ENCODE assay signal across 8 cellular contexts in the genomic region with DNA sequence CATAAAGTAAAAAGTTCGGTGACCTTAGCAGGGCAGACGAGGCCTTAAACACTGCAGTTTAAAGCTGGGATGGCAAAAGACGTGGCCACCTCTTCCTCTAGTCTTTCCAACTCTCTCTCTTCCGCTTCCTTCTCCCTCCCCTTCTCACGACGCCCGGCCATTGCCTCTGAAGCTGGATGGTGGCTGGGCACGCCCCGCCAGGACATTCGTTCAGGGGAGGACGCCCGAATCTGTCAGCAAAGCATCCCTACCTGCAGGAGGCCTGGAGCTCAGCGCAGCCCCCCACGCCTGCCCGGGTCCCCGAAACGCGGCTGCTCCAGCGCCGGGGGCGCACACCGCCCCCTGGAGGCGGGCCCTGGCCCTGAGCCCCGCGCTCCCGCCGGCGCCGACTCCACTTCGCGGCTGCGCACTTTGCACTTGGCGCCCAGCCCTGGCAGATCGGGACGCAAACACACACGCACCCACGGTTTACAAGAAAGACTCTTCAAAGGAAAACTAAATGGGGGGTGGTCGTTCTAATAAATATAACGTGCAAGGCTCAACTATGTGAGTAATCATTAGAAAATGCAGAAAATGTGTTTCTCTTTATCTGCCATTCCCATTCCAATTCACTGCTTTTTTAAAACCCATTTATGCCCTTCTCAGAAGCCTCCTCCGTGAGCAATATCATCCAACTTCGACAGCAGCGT. TPM values are rescaled to one million over a fixed set of nuclear protein-coding genes. Genes with fewer than 3 reads are reported as not detected.
DNase-seq lines count a peak whose midpoint lies in the region; ATAC-seq, FAIRE-seq and TF ChIP-seq lines count a peak whose summit lies in the region.

No MANE protein-coding gene starts in this region.

- H3K27ac ChIP-seq in BLaER1: peak overlapping the region; percentile 74

- peak overlapping the region; percentile 86 for H3K4me3 Mint-ChIP-seq in activated B cell treated with CpG ODN at 0.5 μM for 24 hours
- peak overlapping the region; percentile 82 to 89 (median 87) for H3K4me3 Mint-ChIP-seq in immature natural killer cell

- no peaks in the 10 kb centered on the region for H4K20me1 ChIP-seq in BLaER1

- DNase-seq in activated B cell treated with CpG ODN at 0.5 μM for 24 hours (peak; percentile 46), bronchial epithelial cell (ENCODE audit: low read depth) (no peak), immature natural killer cell (peak; percentile 64 to 80 (median 66))
- peak; percentile 42 to 76 for DNase-seq in stimulated activated CD4-positive, alpha-beta T cell treated with anti-CD3 and anti-CD28 coated beads, Interleukin-15, amount 100 ng/mL, for 1 hour (ENCODE audit: low read depth in 1 of 2, low spot score in 1 of 2)

- H3K9ac ChIP-seq in BLaER1: peak overlapping the region; percentile 71

- no peak for FAIRE-seq in bronchial epithelial cell (lab: Jason Lieb, UNC)

- peak; percentile 72 for ATAC-seq in HG03442 (IDR thresholded peaks at IDR 0.05; ENCODE audit: unreplicated experiment)
- peak; percentile 75 for ATAC-seq in activated B cell treated with CpG ODN at 0.5 μM for 24 hours (ENCODE audit: low read depth)
- ATAC-seq in GM19397 (IDR thresholded peaks at IDR 0.05; ENCODE audit: unreplicated experiment): no peak
- ATAC-seq in GM19463 (IDR thresholded peaks at IDR 0.05; ENCODE audit: unreplicated experiment): no peak

- intact Hi-C loops in activated B cell treated with CpG ODN at 0.5 μM for 24 hours (cut with micrococcal nuclease): no loop called here

- TF ChIP-seq CTCF in activated B cell treated with CpG ODN at 0.5 μM for 24 hours (IDR thresholded peaks at IDR 0.05): no peak
- TF ChIP-seq CTCF in bronchial epithelial cell (IDR thresholded peaks at IDR 0.05; ENCODE audit: insufficient read depth, low read length, severe bottlenecking): peak; percentile 82

- peak overlapping the region; percentile 74 for H3K4me2 ChIP-seq in BLaER1

- CTCF ChIA-PET in activated B cell treated with CpG ODN at 0.5 μM for 24 hours (lab: Charles Lee): interaction anchor here (1.0 kb wide), 1 partner anchor 12 kb away, joined by 3 read pairs; no protein-coding TSS in a partner anchor

- H3K9me3 Mint-ChIP-seq in activated B cell treated with CpG ODN at 0.5 μM for 24 hours (no peaks in the 10 kb centered on the region), immature natural killer cell (no peaks in the 10 kb centered on the region)

- H3K27ac Mint-ChIP-seq in activated B cell treated with CpG ODN at 0.5 μM for 24 hours (peak overlapping the region; percentile 82), immature natural killer cell (peak overlapping the region; percentile 84 to 96 (median 90))

- H3K4me1 ChIP-seq in BLaER1: peaks cover 24% of the 10 kb centered on the region

- H3K4me3 ChIP-seq in BLaER1 (peak overlapping the region; percentile 63), bronchial epithelial cell (ENCODE audit: low read depth, low read length) (peak overlapping the region; percentile 49)

- H3K27me3 Mint-ChIP-seq in activated B cell treated with CpG ODN at 0.5 μM for 24 hours (peaks cover 23% of the 10 kb centered on the region), immature natural killer cell (ENCODE audit: low read depth in 3 of 3) (peaks cover 3 to 28% (median 12%) of the 10 kb centered on the region in 3 donors)

- peaks cover 11% of the 10 kb centered on the region; the same call in 1 of the 2 replicates for H3K9me3 ChIP-seq in BLaER1

- no peaks in the 10 kb centered on the region for H3K36me3 Mint-ChIP-seq in activated B cell treated with CpG ODN at 0.5 μM for 24 hours (ENCODE audit: low read depth)
- H3K36me3 Mint-ChIP-seq in immature natural killer cell: no peaks in the 10 kb centered on the region

- peaks cover 4% of the 10 kb centered on the region for H3K4me1 Mint-ChIP-seq in activated B cell treated with CpG ODN at 0.5 μM for 24 hours
- H3K4me1 Mint-ChIP-seq in immature natural killer cell: peaks cover 40 to 75% of the 10 kb centered on the region in 2 donors

- POLR2A ChIA-PET in activated B cell treated with CpG ODN at 0.5 μM for 24 hours (lab: Charles Lee): interaction anchor here (0.6 kb wide), 1 partner anchor 57 kb away, joined by 4 read pairs; no protein-coding TSS in a partner anchor

- no peaks in the 10 kb centered on the region for H3K27me3 ChIP-seq in BLaER1
- H3K27me3 ChIP-seq in bronchial epithelial cell (ENCODE audit: control insufficient read depth, insufficient read depth, low read length): no peaks in the 10 kb centered on the region

- no peaks in the 10 kb centered on the region for H3K36me3 ChIP-seq in BLaER1
- H3K36me3 ChIP-seq in bronchial epithelial cell (ENCODE audit: control insufficient read depth, insufficient read depth, low read length): no peaks in the 10 kb centered on the region

RNA-seq across cellular contexts. Expression of gene FOXC1, which starts 54.7 kb away (rescaled TPM):
- total RNA-seq in activated B cell treated with CpG ODN at 0.5 μM for 24 hours (1.00 and 1.1 TPM in 2 replicates), bronchial epithelial cell (3.5 and 3.7 TPM in 2 replicates)
- under 1 TPM in 1 of 3 donors, not detected in 2; 0.22 TPM for polyA plus RNA-seq in immature natural killer cell

Comparison
In these comparisons a context has a peak if more than half of its experiments do, and no peak if none do; other contexts are left out.
1. ATAC-seq: peak in HG03442 (single experiment) and activated B cell treated with CpG ODN at 0.5 μM for 24 hours (single experiment); none in GM19397 (single experiment) and GM19463 (single experiment).